24 cellular contexts compared by ENCODE assay signal in the genomic region with DNA sequence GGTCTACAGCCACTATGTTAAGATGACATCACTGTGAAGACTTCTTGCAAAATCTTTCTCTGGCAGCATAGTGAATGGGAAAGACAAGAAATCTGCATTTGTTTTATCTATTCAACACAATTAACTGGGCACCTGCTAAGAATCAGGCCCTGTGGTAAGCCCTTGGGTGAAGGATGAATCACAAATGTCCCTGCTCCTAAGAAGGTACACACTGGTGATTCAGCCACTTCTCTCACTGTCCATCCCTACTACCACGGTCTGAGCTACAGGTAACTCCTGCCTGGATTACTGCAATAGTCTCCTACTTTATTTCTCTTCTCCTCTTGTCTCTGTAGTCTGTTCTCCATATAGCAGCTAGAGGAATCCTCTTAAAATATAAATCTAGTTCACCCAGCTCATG.
"Had no signal": no experiment of that assay in that cellular context is flagged by ENCODE, and none has a peak within 500 bp of the region (broad histone marks: within the 10 kb centered on the region; RNA-seq: fewer than 3 reads in every experiment).

No MANE protein-coding gene starts in this region.

- H3K27me3 Mint-ChIP-seq: activated CD4-positive, alpha-beta T cell treated with anti-CD3 and anti-CD28 coated beads, Interleukin-2, amount 10 ng/mL, durations not matched to agents 24 days and 14 days; activated CD8-positive, alpha-beta T cell treated with anti-CD3 and anti-CD28 coated beads for 36 hours; activated naive CD8-positive, alpha-beta T cell treated with anti-CD3 and anti-CD28 coated beads, Interleukin-2, amount 50 U/mL, for 24 hours; dendritic cell treated with granulocyte-macrophage colony-stimulating factor and Interleukin-4, amounts not matched to agents 40 ng/mL and 50 ng/mL, for 4 days; stimulated activated memory B cell treated with anti-CD40 and anti-IgM and Interleukin-4, amounts not matched to agents 10 μg/mL and 1 μg/mL and 100 μg/mL, for 72 hours; type B pancreatic cell had no signal

- H3K4me2 ChIP-seq: hepatocyte had no signal

- H3K27me3 ChIP-seq: esophagus squamous epithelium, hepatocyte, pancreas, testis had no signal

- H3K27ac ChIP-seq: esophagus squamous epithelium, hepatocyte, pancreas, testis had no signal

- H3K9me3 Mint-ChIP-seq: activated CD4-positive, alpha-beta T cell treated with anti-CD3 and anti-CD28 coated beads, Interleukin-2, amount 10 ng/mL, durations not matched to agents 24 days and 14 days; activated CD8-positive, alpha-beta T cell treated with anti-CD3 and anti-CD28 coated beads for 36 hours; activated T-helper 2 cell treated with anti-CD3 and anti-CD28 coated beads, Interferon-gamma antibody, Interleukin-2, Interleukin-4, amounts not matched to agents 10 μg/mL and 5 μg/mL and 100 μg/mL, durations not matched to agents 14 hours and 24 hours and 36 hours; dendritic cell treated with granulocyte-macrophage colony-stimulating factor and Interleukin-4, amounts not matched to agents 40 ng/mL and 50 ng/mL, for 4 days; natural killer cell; stimulated activated memory B cell treated with anti-CD40 and anti-IgM and Interleukin-4, amounts not matched to agents 10 μg/mL and 1 μg/mL and 100 μg/mL, for 72 hours; type B pancreatic cell had no signal

- H2AFZ ChIP-seq: hepatocyte had no signal

- H3K36me3 ChIP-seq: pancreas had no signal

- H3K9me3 ChIP-seq: esophagus squamous epithelium, pancreas, testis had no signal

- H3K4me1 Mint-ChIP-seq: activated CD4-positive, alpha-beta T cell treated with anti-CD3 and anti-CD28 coated beads, Interleukin-2, amount 10 ng/mL, durations not matched to agents 24 days and 14 days; activated naive CD8-positive, alpha-beta T cell treated with anti-CD3 and anti-CD28 coated beads, Interleukin-2, amount 50 U/mL, for 24 hours; natural killer cell; stimulated activated memory B cell treated with anti-CD40 and anti-IgM and Interleukin-4, amounts not matched to agents 10 μg/mL and 1 μg/mL and 100 μg/mL, for 72 hours had no signal

- DNase-seq: activated CD4-positive, alpha-beta T cell treated with anti-CD3 and anti-CD28 coated beads, Interleukin-2, amount 10 ng/mL, durations not matched to agents 24 days and 14 days; activated CD4-positive, CD25-positive, alpha-beta regulatory T cell; activated CD8-positive, alpha-beta T cell treated with anti-CD3 and anti-CD28 coated beads for 36 hours; activated naive CD4-positive, alpha-beta T cell treated with Interleukin-2 at 50 U/mL for 16 hours; activated naive CD8-positive, alpha-beta T cell treated with anti-CD3 and anti-CD28 coated beads, Interleukin-2, amount 50 U/mL, for 24 hours; activated T-cell treated with anti-CD3 and anti-CD28 coated beads, Interleukin-2, amount 50 U/mL, for 1 hour; aorta; cerebellar nuclear complex; effector CD8-positive, alpha-beta T cell; esophagus squamous epithelium; foreskin fibroblast; left cardiac atrium; natural killer cell; pancreas; stimulated activated CD4-positive, alpha-beta T cell treated with anti-CD3 and anti-CD28 coated beads, Interleukin-4, amount 100 ng/mL, for 4 hours; T-helper 1 cell; T-helper 9 cell; testis had no signal

- ATAC-seq: activated CD8-positive, alpha-beta T cell treated with anti-CD3 and anti-CD28 coated beads for 36 hours; activated naive CD8-positive, alpha-beta T cell treated with anti-CD3 and anti-CD28 coated beads, Interleukin-2, amount 50 U/mL, for 24 hours; left cardiac atrium; natural killer cell; pancreas; stimulated activated memory B cell treated with anti-CD40 and anti-IgM and Interleukin-4, amounts not matched to agents 10 μg/mL and 1 μg/mL and 100 μg/mL, for 72 hours had no signal

- H3K4me1 ChIP-seq: esophagus squamous epithelium, pancreas, testis had no signal

- H3K27ac Mint-ChIP-seq: activated CD4-positive, alpha-beta T cell treated with anti-CD3 and anti-CD28 coated beads, Interleukin-2, amount 10 ng/mL, durations not matched to agents 24 days and 14 days; activated CD8-positive, alpha-beta T cell treated with anti-CD3 and anti-CD28 coated beads for 36 hours; activated naive CD8-positive, alpha-beta T cell treated with anti-CD3 and anti-CD28 coated beads, Interleukin-2, amount 50 U/mL, for 24 hours; activated T-helper 2 cell treated with anti-CD3 and anti-CD28 coated beads, Interferon-gamma antibody, Interleukin-2, Interleukin-4, amounts not matched to agents 10 μg/mL and 5 μg/mL and 100 μg/mL, durations not matched to agents 14 hours and 24 hours and 36 hours; dendritic cell treated with granulocyte-macrophage colony-stimulating factor and Interleukin-4, amounts not matched to agents 40 ng/mL and 50 ng/mL, for 4 days; natural killer cell; stimulated activated memory B cell treated with anti-CD40 and anti-IgM and Interleukin-4, amounts not matched to agents 10 μg/mL and 1 μg/mL and 100 μg/mL, for 72 hours; type B pancreatic cell had no signal

- H3K4me3 Mint-ChIP-seq: activated CD4-positive, alpha-beta T cell treated with anti-CD3 and anti-CD28 coated beads, Interleukin-2, amount 10 ng/mL, durations not matched to agents 24 days and 14 days; activated CD8-positive, alpha-beta T cell treated with anti-CD3 and anti-CD28 coated beads for 36 hours; activated naive CD8-positive, alpha-beta T cell treated with anti-CD3 and anti-CD28 coated beads, Interleukin-2, amount 50 U/mL, for 24 hours; dendritic cell treated with granulocyte-macrophage colony-stimulating factor and Interleukin-4, amounts not matched to agents 40 ng/mL and 50 ng/mL, for 4 days; natural killer cell; stimulated activated memory B cell treated with anti-CD40 and anti-IgM and Interleukin-4, amounts not matched to agents 10 μg/mL and 1 μg/mL and 100 μg/mL, for 72 hours; type B pancreatic cell had no signal

- FAIRE-seq: endothelial cell of umbilical vein, pancreas had no signal

- H3K4me3 ChIP-seq: esophagus squamous epithelium, hepatocyte, pancreas, testis had no signal
